Comparison of ENCODE assay signal across 15 cellular contexts in genomic region chr6:99522531-99522930, GRCh38. TPM values are rescaled to one million over a fixed set of nuclear protein-coding genes. Genes with fewer than 3 reads are reported as not detected.
DNase-seq lines count a peak whose midpoint lies in the region; ATAC-seq, FAIRE-seq and TF ChIP-seq lines count a peak whose summit lies in the region.
"Had no signal": no experiment of that assay in that cellular context is flagged by ENCODE, and none has a peak within 500 bp of the region (broad histone marks: within the 10 kb centered on the region; RNA-seq: fewer than 3 reads in every experiment).

No MANE protein-coding gene starts in this region.

- H3K27me3 ChIP-seq in CD4-positive, alpha-beta T cell (ENCODE audit: control insufficient read depth, insufficient read depth, low read length) = no peaks in the 10 kb centered on the region
- no peaks in the 10 kb centered on the region; a peak in 1 of 5 replicates for H3K27me3 ChIP-seq in HepG2 (ENCODE audit: control insufficient read depth in 1 of 2, insufficient read depth in 2 of 2, low read length in 2 of 2)
- H3K27me3 ChIP-seq: dorsolateral prefrontal cortex had no signal

- BruUV-seq in HepG2 (replicated peaks; lab: Mats Ljungman, UMichigan) = no TSS peak

- peaks cover 9% of the 10 kb centered on the region for H3K36me3 Mint-ChIP-seq in CD4-positive, alpha-beta T cell (ENCODE audit: low read depth)

- intact Hi-C loops in CD4-positive, alpha-beta T cell (cut with DNase I, micrococcal nuclease) = loop anchor here in 1 of 2 experiments (5.0 kb wide), 1 partner anchor 35 kb away; no protein-coding TSS in a partner anchor
- intact Hi-C loops in HepG2 (cut with micrococcal nuclease; ENCODE audit: unreplicated experiment) = no loop called here

- POLR2A ChIA-PET in CD4-positive, alpha-beta T cell (lab: Charles Lee) = interaction anchor here (1.8 to 3.8 kb wide), 3 partner anchors 29 to 96 kb away, joined by 4 to 30 read pairs (median 14); partner anchors contain the start of gene CCNC
- POLR2A ChIA-PET in HepG2 (lab: Yijun Ruan, JAX) = interaction anchor here (2.0 kb wide), 1 partner anchor 46 kb away, joined by 13 read pairs; the partner anchor contains the start of gene CCNC

- no peaks in the 10 kb centered on the region for H4K20me1 ChIP-seq in HepG2 (ENCODE audit: insufficient read depth, low read length)

- peaks cover 34% of the 10 kb centered on the region for H3K4me1 Mint-ChIP-seq in CD4-positive, alpha-beta T cell (ENCODE audit: low read depth)

- peak overlapping the region; percentile 30 for H3K4me3 Mint-ChIP-seq in CD4-positive, alpha-beta T cell

- no peak overlapping the region for H2AFZ ChIP-seq in HepG2 (ENCODE audit: low read length)

- H3K9me3 ChIP-seq in CD4-positive, alpha-beta T cell (ENCODE audit: control insufficient read depth, low read length) = no peaks in the 10 kb centered on the region
- no peaks in the 10 kb centered on the region for H3K9me3 ChIP-seq in HepG2 (ENCODE audit: low read length)

- no peaks in the 10 kb centered on the region for H3K36me3 ChIP-seq in HepG2 (replicated peaks in 1 of 2; ENCODE audit: control insufficient read depth in 1 of 2, insufficient read depth in 2 of 2, low read length in 2 of 2)

- peak overlapping the region; percentile 72 for H3K4me2 ChIP-seq in HepG2 (ENCODE audit: low read depth, low read length)

- no peak for FAIRE-seq in HepG2 (lab: Jason Lieb, UNC)

- in situ Hi-C loops in astrocyte of the spinal cord (cut with HindIII; ENCODE audit: low sequenced_read_pairs) = no loop called here
- in situ Hi-C loops in HepG2 (cut with HindIII; ENCODE audit: extremely low pct_ligation_motif_present, low pct_unique_long_range_greater_than_20kb) = no loop called here

- CTCF ChIA-PET in CD4-positive, alpha-beta T cell (lab: Charles Lee) = interaction anchor here (3.2 kb wide), 1 partner anchor 45 kb away, joined by 9 read pairs; the partner anchor contains the start of gene CCNC
- CTCF ChIA-PET in HepG2 (lab: Yijun Ruan, JAX; ENCODE audit: low intra/inter-chr PET ratio, low total read pairs) = no interaction called here

- H3K4me1 ChIP-seq in HepG2 (ENCODE audit: insufficient read depth, low read length) = peaks cover 19% of the 10 kb centered on the region

- 60% methylated on average over 4 of the region's 4 CpGs for WGBS in HepG2 (ENCODE audit: low lambda C conversion rate)

- no peak for ATAC-seq in CD4-positive, alpha-beta T cell (ENCODE audit: poor library complexity)
- ATAC-seq in HepG2 = peak; percentile 47

- H3K27ac Mint-ChIP-seq in CD4-positive, alpha-beta T cell = no peak overlapping the region

- no peak for TF ChIP-seq POLR2A in HepG2 (IDR thresholded peaks at IDR 0.05; ENCODE audit: insufficient read depth in 1 of 2, low read depth in 2 of 2, low read length in 2 of 2)

- H3K9ac ChIP-seq in HepG2 (ENCODE audit: insufficient read depth, low read depth, low read length) = no peak overlapping the region
- H3K9ac ChIP-seq: KMS-11 had no signal

- TF ChIP-seq CTCF in CD4-positive, alpha-beta T cell (IDR thresholded peaks at IDR 0.05) = no peak
- TF ChIP-seq CTCF in astrocyte of the spinal cord (IDR thresholded peaks at IDR 0.05; ENCODE audit: low read depth, low read length) (no peak), HepG2 (CRISPR knock-in tag; IDR thresholded peaks at IDR 0.05) (no peak)

- H3K27me3 Mint-ChIP-seq in CD4-positive, alpha-beta T cell = no peaks in the 10 kb centered on the region
- H3K27me3 Mint-ChIP-seq: type B pancreatic cell had no signal

- no peak for TF ChIP-seq EP300 in HepG2 (IDR thresholded peaks at IDR 0.05; ENCODE audit: low read depth in 2 of 2, low read length in 2 of 2)
- TF ChIP-seq EP300 in HepG2 (CRISPR knock-in tag; IDR thresholded peaks at IDR 0.05; ENCODE audit: borderline replicate concordance) = no peak

- TF ChIP-seq RAD21 in HepG2 (CRISPR knock-in tag; IDR thresholded peaks at IDR 0.05) = no peak

- H3K79me2 ChIP-seq in HepG2 (ENCODE audit: insufficient read depth, low read length) = no peaks in the 10 kb centered on the region

- H3K4me3 ChIP-seq in astrocyte of the spinal cord (ENCODE audit: low read depth, low read length) (no peak overlapping the region), HepG2 (replicated peaks in 1 of 3; ENCODE audit: insufficient read depth in 1 of 3, low read depth in 2 of 3, low read length in 3 of 3) (no peak overlapping the region)

- no peaks in the 10 kb centered on the region for H3K9me3 Mint-ChIP-seq in CD4-positive, alpha-beta T cell
- H3K9me3 Mint-ChIP-seq: type B pancreatic cell had no signal

- H3K27ac ChIP-seq in CD4-positive, alpha-beta T cell (ENCODE audit: low read depth, low read length) = no peak overlapping the region
- no peak overlapping the region for H3K27ac ChIP-seq in HepG2 (ENCODE audit: extremely low read length, insufficient read depth, low read length)

- no peak for DNase-seq in CD4-positive, alpha-beta T cell
- DNase-seq in HK-2 (ENCODE audit: unreplicated experiment) (peak; percentile 62), astrocyte of the spinal cord (ENCODE audit: low read depth, low spot score) (peak; percentile 22), HepG2 (ENCODE audit: low spot score) (peak; percentile 72), cerebellar nuclear complex (lab: John Stamatoyannopoulos, UW) (no peak), GM19238 (ENCODE audit: insufficient read length, low spot score) (no peak), LoVo (ENCODE audit: low spot score) (no peak), COR-L47 (lab: John Stamatoyannopoulos, UW) (no peak)
- DNase-seq: activated CD4-positive, CD25-positive, alpha-beta regulatory T cell; activated gamma-delta T cell; dorsolateral prefrontal cortex; hypothalamus; SHP77 had no signal

TF ChIP-seq in HepG2, 621 proteins besides CTCF, POLR2A, EP300 and RAD21 (continues in another document):
- peak; percentile 40; the same call in 1 of the 2 replicates for TF ChIP-seq ATF3 (CRISPR knock-in tag; IDR thresholded peaks at IDR 0.05)
- TF ChIP-seq RARA (CRISPR knock-in tag; IDR thresholded peaks at IDR 0.05) = no peak
- TF ChIP-seq ZNF121 (CRISPR knock-in tag; IDR thresholded peaks at IDR 0.05) = peak; percentile 81
- TF ChIP-seq FOSL2 (CRISPR knock-in tag; IDR thresholded peaks at IDR 0.05) = peak; percentile 88

RNA-seq across cellular contexts. Expression of gene USP45, which starts 7.3 kb away (rescaled TPM):
- 1 to 10 TPM; 7.0 to 8.0 TPM for total RNA-seq in CD4-positive, alpha-beta T cell
- total RNA-seq in HepG2 (2016; rRNA removed; fragmentation: Illumina TruSeq; extraction: Trizol) = 14.5 and 15.8 TPM in 2 replicates
- 25.2 and 25.5 TPM in 2 replicates for total RNA-seq in HepG2 (2016; cell fraction: cytosol; rRNA removed; fragmentation: Illumina TruSeq; extraction: Trizol; ENCODE audit: low read depth)
- total RNA-seq in HepG2 (2016; cell fraction: insoluble cytoplasmic fraction; rRNA removed; fragmentation: Illumina TruSeq; extraction: Trizol) = 11.7 and 15.3 TPM in 2 replicates
- total RNA-seq in HepG2 (2016; cell fraction: membrane; rRNA removed; fragmentation: Illumina TruSeq; extraction: Trizol) = 13.7 and 19.0 TPM in 2 replicates
- 16.7 and 20.4 TPM in 2 replicates for total RNA-seq in HepG2 (2016; cell fraction: nucleus; rRNA removed; fragmentation: Illumina TruSeq; extraction: Trizol)
- polyA plus RNA-seq in HepG2 (2011; rRNA removed) = 5.6 and 5.8 TPM in 2 replicates
- polyA plus RNA-seq in HepG2 (2011; cell fraction: cytosol; rRNA removed) = 1.4 and 2.4 TPM in 2 replicates
- polyA plus RNA-seq in HepG2 (2011; cell fraction: nucleus; rRNA removed) = 11.8 and 17.5 TPM in 2 replicates
- 8.0 and 9.3 TPM in 2 replicates for polyA plus RNA-seq in HepG2 (2012)
- polyA plus RNA-seq in HepG2 (2016; cell fraction: cytosol; fragmentation: Illumina TruSeq; extraction: Trizol; ENCODE audit: low read depth) = 1.8 and 2.0 TPM in 2 replicates
- polyA plus RNA-seq in HepG2 (2016; cell fraction: insoluble cytoplasmic fraction; fragmentation: Illumina TruSeq; extraction: Trizol; ENCODE audit: low read depth) = 9.1 and 10.8 TPM in 2 replicates
- 2.6 and 3.5 TPM in 2 replicates for polyA plus RNA-seq in HepG2 (2016; cell fraction: membrane; fragmentation: Illumina TruSeq; extraction: Trizol; ENCODE audit: low read depth)
- polyA plus RNA-seq in HepG2 (2016; cell fraction: nucleus; fragmentation: Illumina TruSeq; extraction: Trizol; ENCODE audit: insufficient read depth, low read depth) = 17.2 and 22.7 TPM in 2 replicates
- polyA minus RNA-seq in HepG2 (2011; rRNA and poly(A)+ RNA removed; ENCODE audit: low replicate concordance) = 7.0 and 8.1 TPM in 2 replicates
- 4.6 and 6.3 TPM in 2 replicates for polyA minus RNA-seq in HepG2 (2011; cell fraction: cytosol; rRNA and poly(A)+ RNA removed)
- polyA minus RNA-seq in HepG2 (2011; cell fraction: nucleus; rRNA and poly(A)+ RNA removed) = 30.4 and 36.2 TPM in 2 replicates

RNA-seq across cellular contexts. Expression of gene CCNC, which starts 45.9 kb away (rescaled TPM):
- total RNA-seq in CD4-positive, alpha-beta T cell = 10 to 100 TPM; 40.5 to 42.6 TPM
- total RNA-seq in HepG2 (2016; rRNA removed; fragmentation: Illumina TruSeq; extraction: Trizol) = 141 and 193 TPM in 2 replicates
- 24.4 and 26.9 TPM in 2 replicates for total RNA-seq in HepG2 (2016; cell fraction: cytosol; rRNA removed; fragmentation: Illumina TruSeq; extraction: Trizol; ENCODE audit: low read depth)
- 140 and 194 TPM in 2 replicates for total RNA-seq in HepG2 (2016; cell fraction: insoluble cytoplasmic fraction; rRNA removed; fragmentation: Illumina TruSeq; extraction: Trizol)
- total RNA-seq in HepG2 (2016; cell fraction: membrane; rRNA removed; fragmentation: Illumina TruSeq; extraction: Trizol) = 89.1 and 99.1 TPM in 2 replicates
- 88.9 and 101 TPM in 2 replicates for total RNA-seq in HepG2 (2016; cell fraction: nucleus; rRNA removed; fragmentation: Illumina TruSeq; extraction: Trizol)
- 53.4 and 69.6 TPM in 2 replicates for polyA plus RNA-seq in HepG2 (2011; rRNA removed)
- polyA plus RNA-seq in HepG2 (2011; cell fraction: cytosol; rRNA removed) = 22.1 and 38.1 TPM in 2 replicates
- 17.7 and 42.9 TPM in 2 replicates for polyA plus RNA-seq in HepG2 (2011; cell fraction: nucleus; rRNA removed)
- polyA plus RNA-seq in HepG2 (2012) = 56.6 and 63.3 TPM in 2 replicates
- 20.7 and 21.4 TPM in 2 replicates for polyA plus RNA-seq in HepG2 (2016; cell fraction: cytosol; fragmentation: Illumina TruSeq; extraction: Trizol; ENCODE audit: low read depth)
- 149 and 172 TPM in 2 replicates for polyA plus RNA-seq in HepG2 (2016; cell fraction: insoluble cytoplasmic fraction; fragmentation: Illumina TruSeq; extraction: Trizol; ENCODE audit: low read depth)
- polyA plus RNA-seq in HepG2 (2016; cell fraction: membrane; fragmentation: Illumina TruSeq; extraction: Trizol; ENCODE audit: low read depth) = 63.5 and 64.0 TPM in 2 replicates
- polyA plus RNA-seq in HepG2 (2016; cell fraction: nucleus; fragmentation: Illumina TruSeq; extraction: Trizol; ENCODE audit: insufficient read depth, low read depth) = 118 TPM in 2 replicates
- polyA minus RNA-seq in HepG2 (2011; rRNA and poly(A)+ RNA removed; ENCODE audit: low replicate concordance) = 62.2 and 83.8 TPM in 2 replicates
- 48.7 and 53.6 TPM in 2 replicates for polyA minus RNA-seq in HepG2 (2011; cell fraction: cytosol; rRNA and poly(A)+ RNA removed)
- polyA minus RNA-seq in HepG2 (2011; cell fraction: nucleus; rRNA and poly(A)+ RNA removed) = 59.1 and 72.4 TPM in 2 replicates

Comparison
In these comparisons a context has a peak if more than half of its experiments do, and no peak if none do; other contexts are left out.
1. DNase-seq: peak in HK-2 (single experiment), astrocyte of the spinal cord (single experiment) and HepG2 (single experiment); none in CD4-positive, alpha-beta T cell (0 of 10), cerebellar nuclear complex (0 of 2), GM19238 (single experiment), LoVo (single experiment) and COR-L47 (single experiment).